1 cellular context compared by ENCODE assay signal in genomic region chr12:95258146-95258545, GRCh38.
TF ChIP-seq lines count a peak whose summit lies in the region.

No MANE protein-coding gene starts in this region.

TF ChIP-seq in IMR-90, 13 proteins besides CTCF, POLR2A, EP300 and RAD21:
- TF ChIP-seq SMC3 (IDR thresholded peaks at IDR 0.05; ENCODE audit: low read depth, low read length) = no peak
- TF ChIP-seq ELK1 (IDR thresholded peaks at IDR 0.05; ENCODE audit: borderline replicate concordance, low read depth, low read length) = no peak
- no peak for TF ChIP-seq CEBPB (IDR thresholded peaks at IDR 0.05; ENCODE audit: low read depth, low read length)
- no peak for TF ChIP-seq MXI1 (IDR thresholded peaks at IDR 0.05; ENCODE audit: borderline replicate concordance, low read depth, low read length)
- TF ChIP-seq MAFK (IDR thresholded peaks at IDR 0.05; ENCODE audit: low read depth, low read length) = no peak
- TF ChIP-seq CHD1 (IDR thresholded peaks at IDR 0.05; ENCODE audit: low read depth, low read length) = no peak
- no peak for TF ChIP-seq USF2 (IDR thresholded peaks at IDR 0.05; ENCODE audit: low read depth, low read length)
- no peak for TF ChIP-seq MAZ (IDR thresholded peaks at IDR 0.05; ENCODE audit: borderline replicate concordance, low read depth, low read length)
- no peak for TF ChIP-seq RFX5 (IDR thresholded peaks at IDR 0.05; ENCODE audit: low read depth, low read length)
- TF ChIP-seq NFE2L2 (IDR thresholded peaks at IDR 0.05; ENCODE audit: low read depth, low read length) = no peak
- TF ChIP-seq RCOR1 (IDR thresholded peaks at IDR 0.05; ENCODE audit: insufficient replicate concordance, low read length) = no peak
- TF ChIP-seq BHLHE40 (IDR thresholded peaks at IDR 0.05; ENCODE audit: low read depth, low read length) = no peak
- no peak for TF ChIP-seq FOS (IDR thresholded peaks at IDR 0.05; ENCODE audit: low read depth, low read length)
